Comparison of ENCODE assay signal across 14 cellular contexts in the genomic region with DNA sequence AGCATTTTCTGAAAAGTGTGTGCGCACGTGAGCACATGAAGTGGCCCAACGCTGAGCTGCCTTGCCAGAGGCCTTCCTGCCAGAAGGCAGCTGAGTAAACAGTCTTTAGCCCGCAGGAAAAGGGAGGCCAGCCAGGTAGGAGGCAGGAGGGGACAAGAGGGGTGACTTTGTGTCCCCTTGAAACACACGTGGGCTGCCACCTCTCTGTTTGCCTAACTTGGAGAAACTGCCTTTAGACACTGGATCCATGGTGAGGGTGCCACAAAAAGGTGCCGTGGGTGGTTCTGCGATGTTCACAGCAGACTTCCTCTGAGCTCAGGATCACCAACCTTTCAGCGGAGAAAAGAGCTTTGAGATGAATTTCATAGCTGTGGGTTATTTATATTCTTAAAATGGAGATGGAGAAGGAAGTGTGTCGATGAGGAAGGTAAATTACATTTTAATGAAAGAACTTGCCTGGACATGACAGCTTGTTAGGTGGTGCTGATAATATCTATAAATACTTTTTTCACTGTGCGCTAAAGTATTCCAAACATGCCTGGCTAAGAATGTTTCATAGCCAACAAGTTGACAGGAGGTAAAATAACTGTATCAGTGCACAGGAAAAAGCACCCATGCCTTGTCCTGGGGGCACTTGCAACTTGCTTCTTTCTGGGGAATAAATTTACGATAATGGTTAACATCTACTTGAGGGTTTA. TPM values are rescaled to one million over a fixed set of nuclear protein-coding genes. Genes with fewer than 3 reads are reported as not detected.
A peak's percentile ranks its signal among the peaks of the same experiment; 100 is the strongest.
DNase-seq lines count a peak whose midpoint lies in the region; ATAC-seq, FAIRE-seq and TF ChIP-seq lines count a peak whose summit lies in the region.
"Had no signal": no experiment of that assay in that cellular context is flagged by ENCODE, and none has a peak within 500 bp of the region (broad histone marks: within the 10 kb centered on the region; RNA-seq: fewer than 3 reads in every experiment).

No MANE protein-coding gene starts in this region.

- H3K4me1 Mint-ChIP-seq in CD14-positive monocyte, result peaks cover 55% of the 10 kb centered on the region

- TF ChIP-seq POLR2A in HepG2 (IDR thresholded peaks at IDR 0.05; ENCODE audit: insufficient read depth in 1 of 2, low read depth in 2 of 2, low read length in 2 of 2), result no peak

- no peak for FAIRE-seq in HepG2 (lab: Jason Lieb, UNC)
- FAIRE-seq in frontal cortex (lab: Jason Lieb, UNC), result no peak
- FAIRE-seq: GM12878, TTC549 had no signal

- ATAC-seq in HepG2 (no peak), HG03565 (IDR thresholded peaks at IDR 0.05; ENCODE audit: unreplicated experiment) (no peak), GM21529 (IDR thresholded peaks at IDR 0.05; ENCODE audit: unreplicated experiment) (no peak)
- ATAC-seq: GM12878 had no signal

- no peak for TF ChIP-seq RAD21 in HepG2 (CRISPR knock-in tag; IDR thresholded peaks at IDR 0.05)

- no peak for TF ChIP-seq EP300 in HepG2 (IDR thresholded peaks at IDR 0.05; ENCODE audit: low read depth in 2 of 2, low read length in 2 of 2)
- no peak for TF ChIP-seq EP300 in HepG2 (CRISPR knock-in tag; IDR thresholded peaks at IDR 0.05; ENCODE audit: borderline replicate concordance)

- POLR2A ChIA-PET in HepG2 (lab: Yijun Ruan, JAX), result no interaction called here

- H3K27ac Mint-ChIP-seq in CD14-positive monocyte, result peak overlapping the region in 5 of 7 donors; percentile 41 to 84 (median 77)
- H3K27ac Mint-ChIP-seq: activated naive CD4-positive, alpha-beta T cell treated with anti-CD3 and anti-CD28 coated beads, Interleukin-2, amount 10 ng/mL, durations not matched to agents 7 days and 5 days had no signal

- DNase-seq in CD14-positive monocyte (ENCODE audit: low spot score), result no peak
- DNase-seq in NCI-H146 treated with DMSO at 0.1 percent for 48 hours (lab: John Stamatoyannopoulos, UW; ENCODE audit: unreplicated experiment), result peak; percentile 63
- peak; percentile 48 for DNase-seq in astrocyte of the hippocampus (ENCODE audit: low read depth, low spot score)
- no peak for DNase-seq in HepG2 (ENCODE audit: low spot score)
- no peak for DNase-seq in activated CD4-positive, alpha-beta T cell treated with anti-CD3 and anti-CD28 coated beads, Interleukin-2, amount 50 U/mL, for 4 hours
- no peak for DNase-seq in frontal cortex (ENCODE audit: low spot score in 2 of 2)
- DNase-seq: activated naive CD4-positive, alpha-beta T cell treated with anti-CD3 and anti-CD28 coated beads, Interleukin-2, amount 10 ng/mL, durations not matched to agents 7 days and 5 days; erythroblast; stimulated activated CD4-positive, alpha-beta T cell treated with anti-CD3 and anti-CD28 coated beads, Interleukin-2, amount 100 ng/mL, for 24 hours; transverse colon had no signal

- H3K27me3 ChIP-seq in HepG2 (ENCODE audit: control insufficient read depth in 1 of 2, insufficient read depth in 2 of 2, low read length in 2 of 2), result no peaks in the 10 kb centered on the region
- H3K27me3 ChIP-seq: transverse colon had no signal

- in situ Hi-C loops in HepG2 (cut with HindIII; ENCODE audit: extremely low pct_ligation_motif_present, low pct_unique_long_range_greater_than_20kb), result no loop called here

- peaks cover 32% of the 10 kb centered on the region for H3K4me1 ChIP-seq in HepG2 (ENCODE audit: insufficient read depth, low read length)

- CTCF ChIA-PET in HepG2 (lab: Yijun Ruan, JAX; ENCODE audit: low intra/inter-chr PET ratio, low total read pairs), result no interaction called here

- no peaks in the 10 kb centered on the region for H3K79me2 ChIP-seq in HepG2 (ENCODE audit: insufficient read depth, low read length)

- H4K20me1 ChIP-seq in HepG2 (ENCODE audit: insufficient read depth, low read length), result no peaks in the 10 kb centered on the region

- H3K27me3 Mint-ChIP-seq in CD14-positive monocyte (ENCODE audit: low read depth in 3 of 3), result peaks cover 0 to 2% (median 0%) of the 10 kb centered on the region in 3 donors

- H2AFZ ChIP-seq in HepG2 (ENCODE audit: low read length), result no peak overlapping the region

- H3K9me3 ChIP-seq in HepG2 (ENCODE audit: low read length), result no peaks in the 10 kb centered on the region
- H3K9me3 ChIP-seq: transverse colon had no signal

- intact Hi-C loops in CD14-positive monocyte (cut with micrococcal nuclease) (loop anchor here in 1 of 2 donors (5.0 kb wide), 1 partner anchor 37 kb away; a partner anchor contains a TSS), HepG2 (cut with micrococcal nuclease; ENCODE audit: unreplicated experiment) (no loop called here)

- no TSS peak for BruUV-seq in HepG2 (replicated peaks; lab: Mats Ljungman, UMichigan)

- H3K4me3 Mint-ChIP-seq in CD14-positive monocyte, result peak overlapping the region in 1 of 2 donors; percentile 73
- H3K4me3 Mint-ChIP-seq: activated naive CD4-positive, alpha-beta T cell treated with anti-CD3 and anti-CD28 coated beads, Interleukin-2, amount 10 ng/mL, durations not matched to agents 7 days and 5 days had no signal

- H3K9me3 Mint-ChIP-seq in CD14-positive monocyte, result peaks cover 0 to 2% (median 0%) of the 10 kb centered on the region in 7 donors
- H3K9me3 Mint-ChIP-seq: activated naive CD4-positive, alpha-beta T cell treated with anti-CD3 and anti-CD28 coated beads, Interleukin-2, amount 10 ng/mL, durations not matched to agents 7 days and 5 days had no signal

- H3K36me3 ChIP-seq in HepG2 (replicated peaks in 1 of 2; ENCODE audit: control insufficient read depth in 1 of 2, insufficient read depth in 2 of 2, low read length in 2 of 2), result no peaks in the 10 kb centered on the region; a peak in 1 of 5 replicates
- H3K36me3 ChIP-seq: transverse colon had no signal

- WGBS in HepG2 (ENCODE audit: low lambda C conversion rate), result 91% methylated on average over 11 of the region's 11 CpGs

- H3K9ac ChIP-seq in HepG2 (ENCODE audit: insufficient read depth, low read depth, low read length), result no peak overlapping the region

- no peak overlapping the region for H3K4me3 ChIP-seq in HepG2 (replicated peaks in 1 of 3; ENCODE audit: insufficient read depth in 1 of 3, low read depth in 2 of 3, low read length in 3 of 3)
- H3K4me3 ChIP-seq: GM12878, transverse colon had no signal

- no peak overlapping the region for H3K4me2 ChIP-seq in HepG2 (ENCODE audit: low read depth, low read length)

- TF ChIP-seq CTCF in CD14-positive monocyte (IDR thresholded peaks at IDR 0.05) (no peak), HepG2 (CRISPR knock-in tag; IDR thresholded peaks at IDR 0.05) (no peak)

- H3K27ac ChIP-seq in HepG2 (ENCODE audit: extremely low read length, insufficient read depth, low read length), result no peak overlapping the region
- H3K27ac ChIP-seq: transverse colon had no signal

- peaks cover 0 to 1% of the 10 kb centered on the region in 2 donors for H3K36me3 Mint-ChIP-seq in CD14-positive monocyte
- H3K36me3 Mint-ChIP-seq: activated naive CD4-positive, alpha-beta T cell treated with anti-CD3 and anti-CD28 coated beads, Interleukin-2, amount 10 ng/mL, durations not matched to agents 7 days and 5 days had no signal

TF ChIP-seq in HepG2, 621 proteins besides CTCF, POLR2A, EP300 and RAD21 (continues in another document):
- TF ChIP-seq, protein P1, sequence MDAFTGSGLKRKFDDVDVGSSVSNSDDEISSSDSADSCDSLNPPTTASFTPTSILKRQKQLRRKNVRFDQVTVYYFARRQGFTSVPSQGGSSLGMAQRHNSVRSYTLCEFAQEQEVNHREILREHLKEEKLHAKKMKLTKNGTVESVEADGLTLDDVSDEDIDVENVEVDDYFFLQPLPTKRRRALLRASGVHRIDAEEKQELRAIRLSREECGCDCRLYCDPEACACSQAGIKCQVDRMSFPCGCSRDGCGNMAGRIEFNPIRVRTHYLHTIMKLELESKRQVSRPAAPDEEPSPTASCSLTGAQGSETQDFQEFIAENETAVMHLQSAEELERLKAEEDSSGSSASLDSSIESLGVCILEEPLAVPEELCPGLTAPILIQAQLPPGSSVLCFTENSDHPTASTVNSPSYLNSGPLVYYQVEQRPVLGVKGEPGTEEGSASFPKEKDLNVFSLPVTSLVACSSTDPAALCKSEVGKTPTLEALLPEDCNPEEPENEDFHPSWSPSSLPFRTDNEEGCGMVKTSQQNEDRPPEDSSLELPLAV (CRISPR knock-in tag; conservative IDR thresholded peaks at IDR 0.05; ENCODE audit: low read depth), result no peak
- no peak for TF ChIP-seq NR1H2 (CRISPR knock-in tag; IDR thresholded peaks at IDR 0.05; ENCODE audit: borderline replicate concordance, low read depth)
- TF ChIP-seq ZBTB8A (CRISPR knock-in tag; IDR thresholded peaks at IDR 0.05; ENCODE audit: borderline replicate concordance, low read depth), result no peak
- TF ChIP-seq ZNF34 (CRISPR knock-in tag; IDR thresholded peaks at IDR 0.05; ENCODE audit: borderline replicate concordance), result no peak
- no peak for TF ChIP-seq ZFP36 (IDR thresholded peaks at IDR 0.05; ENCODE audit: borderline replicate concordance, low read depth, low read length, partially characterized antibody)
- no peak for TF ChIP-seq SNAI1 (CRISPR knock-in tag; IDR thresholded peaks at IDR 0.05; ENCODE audit: borderline replicate concordance)
- TF ChIP-seq ZFP62 (CRISPR knock-in tag; IDR thresholded peaks at IDR 0.05), result no peak

RNA-seq across cellular contexts. Expression of a gene that starts 36.6 kb away (rescaled TPM):
- polyA plus RNA-seq in CD14-positive monocyte (10 to 100 TPM; 15.1 to 16.0 TPM), HepG2 (2011; rRNA removed) (45.6 and 49.2 TPM in 2 replicates)
- total RNA-seq in HepG2 (2016; rRNA removed; fragmentation: Illumina TruSeq; extraction: Trizol) (47.5 and 48.6 TPM in 2 replicates), frontal cortex (11.8 TPM)
- total RNA-seq in HepG2 (2016; cell fraction: cytosol; rRNA removed; fragmentation: Illumina TruSeq; extraction: Trizol; ENCODE audit: low read depth), result 36.1 and 38.8 TPM in 2 replicates
- total RNA-seq in HepG2 (2016; cell fraction: insoluble cytoplasmic fraction; rRNA removed; fragmentation: Illumina TruSeq; extraction: Trizol), result 42.9 and 49.7 TPM in 2 replicates
- 46.0 and 48.9 TPM in 2 replicates for total RNA-seq in HepG2 (2016; cell fraction: membrane; rRNA removed; fragmentation: Illumina TruSeq; extraction: Trizol)
- 36.1 and 43.2 TPM in 2 replicates for total RNA-seq in HepG2 (2016; cell fraction: nucleus; rRNA removed; fragmentation: Illumina TruSeq; extraction: Trizol)
- polyA plus RNA-seq in HepG2 (2011; cell fraction: cytosol; rRNA removed), result 33.5 and 52.6 TPM in 2 replicates
- 151 and 167 TPM in 2 replicates for polyA plus RNA-seq in HepG2 (2011; cell fraction: nucleus; rRNA removed)
- 36.1 and 37.5 TPM in 2 replicates for polyA plus RNA-seq in HepG2 (2012)
- 39.0 and 42.6 TPM in 2 replicates for polyA plus RNA-seq in HepG2 (2016; cell fraction: cytosol; fragmentation: Illumina TruSeq; extraction: Trizol; ENCODE audit: low read depth)
- polyA plus RNA-seq in HepG2 (2016; cell fraction: insoluble cytoplasmic fraction; fragmentation: Illumina TruSeq; extraction: Trizol; ENCODE audit: low read depth), result 48.6 and 51.7 TPM in 2 replicates
- polyA plus RNA-seq in HepG2 (2016; cell fraction: membrane; fragmentation: Illumina TruSeq; extraction: Trizol; ENCODE audit: low read depth), result 45.0 and 48.7 TPM in 2 replicates
- polyA plus RNA-seq in HepG2 (2016; cell fraction: nucleus; fragmentation: Illumina TruSeq; extraction: Trizol; ENCODE audit: insufficient read depth, low read depth), result 83.8 and 85.3 TPM in 2 replicates
- 19.6 and 68.1 TPM in 2 replicates for polyA minus RNA-seq in HepG2 (2011; rRNA and poly(A)+ RNA removed; ENCODE audit: low replicate concordance)
- 23.7 TPM in 2 replicates for polyA minus RNA-seq in HepG2 (2011; cell fraction: cytosol; rRNA and poly(A)+ RNA removed)
- 45.2 and 49.1 TPM in 2 replicates for polyA minus RNA-seq in HepG2 (2011; cell fraction: nucleus; rRNA and poly(A)+ RNA removed)

Comparison
In these comparisons a context has a peak if more than half of its experiments do, and no peak if none do; other contexts are left out.
1. DNase-seq: peak in NCI-H146 treated with DMSO at 0.1 percent for 48 hours (single experiment) and astrocyte of the hippocampus (single experiment); none in CD14-positive monocyte (single experiment), HepG2 (single experiment), activated CD4-positive, alpha-beta T cell treated with anti-CD3 and anti-CD28 coated beads, Interleukin-2, amount 50 U/mL, for 4 hours (0 of 2) and frontal cortex (0 of 2).